1 cellular context compared by ENCODE assay signal in genomic region chr9:125748511-125749099, GRCh38.
TF ChIP-seq lines count a peak whose summit lies in the region.

No MANE protein-coding gene starts in this region.

TF ChIP-seq in HEK293, 187 proteins besides CTCF, POLR2A, EP300 and RAD21 (continued from another document):
- TF ChIP-seq ZNF514 (tag by site-specific recombination; IDR thresholded peaks at IDR 0.05): no peak
- TF ChIP-seq ZNF140 (tag by site-specific recombination; IDR thresholded peaks at IDR 0.05): no peak
- TF ChIP-seq ZNF416 (tag by site-specific recombination; IDR thresholded peaks at IDR 0.05): no peak
- no peak for TF ChIP-seq ZNF548 (tag by site-specific recombination; IDR thresholded peaks at IDR 0.05)
- no peak for TF ChIP-seq ZNF837 (tag by site-specific recombination; IDR thresholded peaks at IDR 0.05)
- TF ChIP-seq ZBTB7A (tag by site-specific recombination; IDR thresholded peaks at IDR 0.05; ENCODE audit: low read depth): no peak
- peak; percentile 42; the same call in 1 of the 2 replicates for TF ChIP-seq YY1 (tag by site-specific recombination; IDR thresholded peaks at IDR 0.05)
- no peak for TF ChIP-seq ZBTB49 (tag by site-specific recombination; IDR thresholded peaks at IDR 0.05; ENCODE audit: low read depth)
- no peak for TF ChIP-seq GLIS2 (tag by site-specific recombination; IDR thresholded peaks at IDR 0.05)
- no peak for TF ChIP-seq ZNF391 (tag by site-specific recombination; IDR thresholded peaks at IDR 0.05; ENCODE audit: borderline replicate concordance, low read depth)
- TF ChIP-seq ZNF221 (tag by site-specific recombination; IDR thresholded peaks at IDR 0.05; ENCODE audit: borderline replicate concordance): no peak
- TF ChIP-seq HIC1 (tag by site-specific recombination; IDR thresholded peaks at IDR 0.05): no peak
- no peak for TF ChIP-seq ZBTB21 (tag by site-specific recombination; IDR thresholded peaks at IDR 0.05)
- TF ChIP-seq SETDB1 (IDR thresholded peaks at IDR 0.05; ENCODE audit: insufficient read length, low read length): no peak
- TF ChIP-seq ZNF626 (tag by site-specific recombination; IDR thresholded peaks at IDR 0.05): no peak
- 0 out of 2 replicates have a peak, but pooled peaks have one; percentile 19 for TF ChIP-seq ZFHX2 (tag by site-specific recombination; conservative IDR thresholded peaks at IDR 0.05)
- TF ChIP-seq GFI1B (tag by site-specific recombination; IDR thresholded peaks at IDR 0.05): no peak
- TF ChIP-seq ZNF530 (tag by site-specific recombination; IDR thresholded peaks at IDR 0.05; ENCODE audit: low read depth): no peak
- TF ChIP-seq MYNN (tag by site-specific recombination; IDR thresholded peaks at IDR 0.05; ENCODE audit: borderline replicate concordance): no peak
- TF ChIP-seq ZNF174 (tag by site-specific recombination; IDR thresholded peaks at IDR 0.05): no peak
